In genomic region chr19:6239401-6239844, GRCh38 we compare ENCODE assay signal across 8 cellular contexts. TPM values are rescaled to one million over a fixed set of nuclear protein-coding genes. Genes with fewer than 3 reads are reported as not detected.
DNase-seq lines count a peak whose midpoint lies in the region; ATAC-seq and TF ChIP-seq lines count a peak whose summit lies in the region.

No MANE protein-coding gene starts in this region.

- H3K27me3 ChIP-seq in muscle layer of duodenum (ENCODE audit: low read depth, low read length) (no peaks in the 10 kb centered on the region), aorta (ENCODE audit: control insufficient read depth in 1 of 2, insufficient read depth in 2 of 2, low read length in 1 of 2) (no peaks in the 10 kb centered on the region)

- no peak for TF ChIP-seq CTCF in chondrocyte (IDR thresholded peaks at IDR 0.05)

- H3K27me3 Mint-ChIP-seq in chondrocyte (ENCODE audit: low read depth) = no peaks in the 10 kb centered on the region

- ATAC-seq in aorta (ENCODE audit: low FRiP score) = peak; percentile 6

- H3K27ac ChIP-seq in muscle layer of duodenum (ENCODE audit: low read length) (peak overlapping the region; percentile 39), aorta (ENCODE audit: low read depth in 1 of 2, low read length in 2 of 2) (peak overlapping the region; percentile 6 to 78)

- H3K27ac Mint-ChIP-seq in chondrocyte (ENCODE audit: unreplicated experiment) = no peak overlapping the region

- H3K4me3 ChIP-seq in muscle layer of duodenum (ENCODE audit: low read depth in 1 of 2, low read length in 2 of 2) = no peak overlapping the region
- H3K4me3 ChIP-seq in aorta (ENCODE audit: low read length in 2 of 2) = no peak overlapping the region

- H3K36me3 ChIP-seq in muscle layer of duodenum (ENCODE audit: control insufficient read depth in 1 of 2, insufficient read depth in 2 of 2, low read length in 2 of 2) (no peaks in the 10 kb centered on the region), aorta (ENCODE audit: control insufficient read depth in 1 of 2, insufficient read depth in 2 of 2, low read length in 1 of 2) (no peaks in the 10 kb centered on the region)

- peaks cover 2% of the 10 kb centered on the region for H3K36me3 Mint-ChIP-seq in chondrocyte (ENCODE audit: low read depth)

- H3K4me1 ChIP-seq in muscle layer of duodenum (ENCODE audit: control insufficient read depth in 1 of 2, insufficient read depth in 2 of 2, low read length in 2 of 2) = peaks cover 2 to 70% of the 10 kb centered on the region in 2 donors
- H3K4me1 ChIP-seq in aorta (ENCODE audit: control insufficient read depth in 1 of 2, insufficient read depth in 2 of 2, low read length in 2 of 2) = peaks cover 0 to 2% of the 10 kb centered on the region in 2 donors

- peak; percentile 23 for DNase-seq in stimulated activated CD4-positive, alpha-beta T cell treated with anti-CD3 and anti-CD28 coated beads, Interleukin-2, amount 100 ng/mL, for 24 hours
- DNase-seq in stimulated activated CD4-positive, alpha-beta T cell treated with anti-CD3 and anti-CD28 coated beads, Interleukin-12 subunit alpha, Interleukin-12 subunit beta, amount 100 ng/mL, for 4 hours = no peak
- peak; percentile 81 for DNase-seq in chondrocyte (ENCODE audit: low spot score)
- DNase-seq in aorta = peak; percentile 65 to 82
- no peak for DNase-seq in OCI-M2 (lab: John Stamatoyannopoulos, UW; ENCODE audit: unreplicated experiment)
- no peak for DNase-seq in UCSD-AML1 (lab: John Stamatoyannopoulos, UW; ENCODE audit: unreplicated experiment)
- DNase-seq in NCI-H2227 (lab: John Stamatoyannopoulos, UW; ENCODE audit: unreplicated experiment) = no peak

- H3K9me3 ChIP-seq in muscle layer of duodenum (ENCODE audit: control insufficient read depth in 1 of 2, low read length in 2 of 2) (no peaks in the 10 kb centered on the region), aorta (ENCODE audit: control insufficient read depth, low read length) (no peaks in the 10 kb centered on the region)

- 25 to 28% methylated on average over 11 of the region's 11 CpGs for WGBS in aorta, 2 donors

- H3K4me1 Mint-ChIP-seq in chondrocyte (ENCODE audit: low read depth) = peaks cover 55% of the 10 kb centered on the region

- intact Hi-C loops in aorta (cut with DNase I) = loop anchor here (5.0 kb wide), 2 partner anchors 33 to 38 kb away; partner anchors contain the start of gene MLLT1 (in 1 of the 2)

- no peaks in the 10 kb centered on the region for H3K9me3 Mint-ChIP-seq in chondrocyte (ENCODE audit: low read depth)

- no peak overlapping the region for H3K4me3 Mint-ChIP-seq in chondrocyte (ENCODE audit: unreplicated experiment)

RNA-seq across cellular contexts. Expression of gene MLLT1, which starts 40.4 kb away (rescaled TPM):
- 57.7 to 61.2 TPM (median 60.9 TPM) in 3 replicates for total RNA-seq in chondrocyte
- total RNA-seq in aorta = 10 to 100 TPM; 54.8 to 55.5 TPM
- 10 to 100 TPM; 14.9 to 34.3 TPM for polyA plus RNA-seq in aorta

Comparison
In these comparisons a context has a peak if more than half of its experiments do, and no peak if none do; other contexts are left out.
1. DNase-seq: peak in stimulated activated CD4-positive, alpha-beta T cell treated with anti-CD3 and anti-CD28 coated beads, Interleukin-2, amount 100 ng/mL, for 24 hours (2 of 2), chondrocyte (single experiment) and aorta (2 of 2); none in stimulated activated CD4-positive, alpha-beta T cell treated with anti-CD3 and anti-CD28 coated beads, Interleukin-12 subunit alpha, Interleukin-12 subunit beta, amount 100 ng/mL, for 4 hours (single experiment), OCI-M2 (single experiment), UCSD-AML1 (single experiment) and NCI-H2227 (single experiment).